In genomic region chr2:12649602-12650400, GRCh38 we compare ENCODE assay signal across 26 cellular contexts.
DNase-seq lines count a peak whose midpoint lies in the region; ATAC-seq, FAIRE-seq and TF ChIP-seq lines count a peak whose summit lies in the region.
"Had no signal": no experiment of that assay in that cellular context is flagged by ENCODE, and none has a peak within 500 bp of the region (broad histone marks: within the 10 kb centered on the region; RNA-seq: fewer than 3 reads in every experiment).

No MANE protein-coding gene starts in this region.

- ATAC-seq in left ventricle myocardium superior (no peak), pancreas (peak in 2 of 4 donors; percentile 26 to 62), GM18867 (IDR thresholded peaks at IDR 0.05; ENCODE audit: unreplicated experiment) (no peak)
- ATAC-seq: SK-N-SH treated with all-trans-retinoic acid at 6 μM for 48 hours had no signal

- TF ChIP-seq CTCF in pancreas (IDR thresholded peaks at IDR 0.05): no peak

- intact Hi-C loops in left ventricle myocardium superior (cut with micrococcal nuclease): no loop called here
- intact Hi-C loops in pancreas (cut with DNase I): no loop called here

- H3K27me3 ChIP-seq in pancreas: no peaks in the 10 kb centered on the region
- H3K27me3 ChIP-seq: MG63, Peyer's patch had no signal

- no peaks in the 10 kb centered on the region for H3K9me3 ChIP-seq in pancreas
- H3K9me3 ChIP-seq: Peyer's patch had no signal

- no peak overlapping the region for H3K4me3 ChIP-seq in pancreas
- H3K4me3 ChIP-seq: MG63, Peyer's patch had no signal

- WGBS in pancreas, 2 donors: 45 to 47% methylated on average over 10 of the region's 10 CpGs

- peak; percentile 10 for DNase-seq in NCI-H2029 (lab: John Stamatoyannopoulos, UW)
- peak; percentile 8 for DNase-seq in SW480 (ENCODE audit: low spot score)
- peak; percentile 51 for DNase-seq in left ventricle myocardium superior
- peak in 5 of 6 donors; percentile 24 to 66 (median 42) for DNase-seq in pancreas
- no peak for DNase-seq in COLO829 (ENCODE audit: low spot score)
- DNase-seq in T1000 (lab: John Stamatoyannopoulos, UW): no peak
- no peak for DNase-seq in iPS-NIHi7 (ENCODE audit: extremely low spot score)
- DNase-seq: C1 segment of cervical spinal cord; CD8-positive, alpha-beta memory T cell; IMR-90; Karpas-422; MG63; NCI-H1048; NCI-H1436; NCI-H1930; NCI-H2171 treated with DMSO at 0.1 percent for 48 hours; NCI-H446; NCI-H526 treated with DMSO at 0.1 percent for 48 hours; Peyer's patch had no signal

- no peak overlapping the region for H3K27ac ChIP-seq in pancreas
- H3K27ac ChIP-seq: HL-60, Peyer's patch had no signal

- no peaks in the 10 kb centered on the region for H3K36me3 ChIP-seq in pancreas
- H3K36me3 ChIP-seq: MG63, Peyer's patch had no signal

- no peak for FAIRE-seq in pancreas (lab: Jason Lieb, UNC)
- FAIRE-seq: D721Med, GM12892, GM18507, H1 had no signal

- no peaks in the 10 kb centered on the region for H3K4me1 ChIP-seq in pancreas
- H3K4me1 ChIP-seq: Peyer's patch had no signal

Comparison
In these comparisons a context has a peak if more than half of its experiments do, and no peak if none do; other contexts are left out.
1. DNase-seq: peak in NCI-H2029 (single experiment), SW480 (single experiment), left ventricle myocardium superior (single experiment) and pancreas (5 of 6); none in COLO829 (single experiment), T1000 (single experiment) and iPS-NIHi7 (single experiment).